Comparison of ENCODE assay signal across 8 cellular contexts in genomic region chr17:78186689-78187595, GRCh38. TPM values are rescaled to one million over a fixed set of nuclear protein-coding genes. Genes with fewer than 3 reads are reported as not detected.
DNase-seq lines count a peak whose midpoint lies in the region; ATAC-seq and TF ChIP-seq lines count a peak whose summit lies in the region.

AFMID (plus strand) TSS chr17:78187362; CDS start chr17:78187371, 9 bp downstream.
TK1 (minus strand) TSS chr17:78187052; CDS start chr17:78186994, 58 bp downstream.

- intact Hi-C loops in thyroid gland (cut with DNase I) = no loop called here

- peaks cover 15% of the 10 kb centered on the region for H3K36me3 Mint-ChIP-seq in HFFc6 (ENCODE audit: low read depth)
- no peaks in the 10 kb centered on the region for H3K36me3 Mint-ChIP-seq in activated naive CD4-positive, alpha-beta T cell treated with anti-CD3 and anti-CD28 coated beads, Interleukin-2, amount 50 U/mL, for 24 hours
- no peaks in the 10 kb centered on the region for H3K36me3 Mint-ChIP-seq in glutamatergic neuron (ENCODE audit: unreplicated experiment)
- H3K36me3 Mint-ChIP-seq in osteocyte (ENCODE audit: unreplicated experiment) = peaks cover 3% of the 10 kb centered on the region

- H3K27me3 Mint-ChIP-seq in HFFc6 (ENCODE audit: insufficient read depth) (no peaks in the 10 kb centered on the region; the same call in 1 of the 2 replicates), glutamatergic neuron (ENCODE audit: unreplicated experiment) (no peaks in the 10 kb centered on the region), osteocyte (ENCODE audit: unreplicated experiment) (no peaks in the 10 kb centered on the region)
- H3K27me3 Mint-ChIP-seq in activated naive CD4-positive, alpha-beta T cell treated with anti-CD3 and anti-CD28 coated beads, Interleukin-2, amount 50 U/mL, for 24 hours = no peaks in the 10 kb centered on the region

- POLR2A ChIA-PET in GM10248 (lab: Yijun Ruan, JAX) = interaction anchor here (0.5 to 1.5 kb wide), 9 partner anchors 8 to 63 kb away, joined by 3 to 6 read pairs (median 4); no protein-coding TSS in a partner anchor

- H3K27ac Mint-ChIP-seq in HFFc6 (peak within 1 kb of the TSS; percentile 69), glutamatergic neuron (ENCODE audit: unreplicated experiment) (peak within 1 kb of the TSS; percentile 91), osteocyte (ENCODE audit: unreplicated experiment) (peak within 1 kb of the TSS; percentile 81)
- H3K27ac Mint-ChIP-seq in activated naive CD4-positive, alpha-beta T cell treated with anti-CD3 and anti-CD28 coated beads, Interleukin-2, amount 50 U/mL, for 24 hours = peak within 1 kb of the TSS; percentile 82

- peak; percentile 99 for DNase-seq in GM10248 (ENCODE audit: extremely low spot score)
- DNase-seq in HFFc6 = peak; percentile 95
- peak; percentile 98 for DNase-seq in NB4 (ENCODE audit: low read depth)
- DNase-seq in glutamatergic neuron = peak; percentile 99
- DNase-seq in osteocyte (ENCODE audit: extremely low spot score, unreplicated experiment) = peak; percentile 100
- DNase-seq in thyroid gland = peak; percentile 95 to 97

- peaks cover 17 to 37% of the 10 kb centered on the region in 2 donors for H3K4me1 ChIP-seq in thyroid gland

- H3K4me3 ChIP-seq in NB4 (ENCODE audit: low read depth, low read length) (peak within 1 kb of the TSS; percentile 98), thyroid gland (replicated peaks in 1 of 3) (peak within 1 kb of the TSS in 1 of 3 donors; percentile 37)

- H3K27ac ChIP-seq in thyroid gland = peak within 1 kb of the TSS; percentile 25 to 79 (median 37)

- ATAC-seq in SK-N-SH treated with all-trans-retinoic acid at 6 μM for 48 hours = peak; percentile 96

- H3K36me3 ChIP-seq in thyroid gland = no peaks in the 10 kb centered on the region

- TF ChIP-seq POLR2A in NB4 (IDR thresholded peaks at IDR 0.05; ENCODE audit: extremely low read depth, insufficient read length) (peak; percentile 95), thyroid gland (IDR thresholded peaks at IDR 0.05) (peak in 1 of 2 donors; percentile 80)

- H3K9me3 ChIP-seq in thyroid gland = no peaks in the 10 kb centered on the region

- peak; percentile 36 for TF ChIP-seq CTCF in GM10248 (IDR thresholded peaks at IDR 0.05; ENCODE audit: control extremely low read depth, extremely low read depth, low read depth, missing control alignments)
- peak; percentile 96 for TF ChIP-seq CTCF in HFFc6 (IDR thresholded peaks at IDR 0.05)
- no peak for TF ChIP-seq CTCF in NB4 (IDR thresholded peaks at IDR 0.05; ENCODE audit: low read depth, low read length)
- peak; percentile 95 for TF ChIP-seq CTCF in glutamatergic neuron (IDR thresholded peaks at IDR 0.05; ENCODE audit: partially characterized antibody, unreplicated experiment)
- peak; percentile 87 for TF ChIP-seq CTCF in osteocyte (IDR thresholded peaks at IDR 0.05)
- TF ChIP-seq CTCF in thyroid gland (IDR thresholded peaks at IDR 0.05) = peak; percentile 34 to 91 (median 65)

- H3K9me3 Mint-ChIP-seq in HFFc6 (no peaks in the 10 kb centered on the region; the same call in 1 of the 2 replicates), glutamatergic neuron (ENCODE audit: unreplicated experiment) (peaks cover 2% of the 10 kb centered on the region), osteocyte (ENCODE audit: unreplicated experiment) (no peaks in the 10 kb centered on the region)
- no peaks in the 10 kb centered on the region for H3K9me3 Mint-ChIP-seq in activated naive CD4-positive, alpha-beta T cell treated with anti-CD3 and anti-CD28 coated beads, Interleukin-2, amount 50 U/mL, for 24 hours

- H3K27me3 ChIP-seq in thyroid gland = no peaks in the 10 kb centered on the region

- WGBS in thyroid gland, 2 donors = 6% methylated on average over 19 to 33 of the region's 57 CpGs

- peak within 1 kb of the TSS; percentile 91 for H3K4me3 Mint-ChIP-seq in HFFc6
- peak within 1 kb of the TSS; percentile 88 for H3K4me3 Mint-ChIP-seq in activated naive CD4-positive, alpha-beta T cell treated with anti-CD3 and anti-CD28 coated beads, Interleukin-2, amount 50 U/mL, for 24 hours
- H3K4me3 Mint-ChIP-seq in glutamatergic neuron (ENCODE audit: unreplicated experiment) = peak within 1 kb of the TSS; percentile 88
- H3K4me3 Mint-ChIP-seq in osteocyte (ENCODE audit: unreplicated experiment) = peak within 1 kb of the TSS; percentile 89

- CTCF ChIA-PET in GM10248 (lab: Yijun Ruan, JAX) = interaction anchor here (0.6 to 5.9 kb wide), 7 partner anchors 9 to 102 kb away, joined by 3 to 50 read pairs (median 3); no protein-coding TSS in a partner anchor

- H3K4me1 Mint-ChIP-seq in HFFc6 (ENCODE audit: low read depth) = peaks cover 44% of the 10 kb centered on the region
- H3K4me1 Mint-ChIP-seq in activated naive CD4-positive, alpha-beta T cell treated with anti-CD3 and anti-CD28 coated beads, Interleukin-2, amount 50 U/mL, for 24 hours = peaks cover 13% of the 10 kb centered on the region
- H3K4me1 Mint-ChIP-seq in glutamatergic neuron (ENCODE audit: low read depth, unreplicated experiment) = no peaks in the 10 kb centered on the region
- H3K4me1 Mint-ChIP-seq in osteocyte (ENCODE audit: unreplicated experiment) = peaks cover 25% of the 10 kb centered on the region

TF ChIP-seq in SK-N-SH treated with all-trans-retinoic acid at 6 μM for 48 hours, 23 proteins besides CTCF, POLR2A, EP300 and RAD21:
- TF ChIP-seq ZNF565 (CRISPR knock-in tag; conservative IDR thresholded peaks at IDR 0.05; ENCODE audit: low read depth) (peak; percentile 70; the same call in 1 of the 2 replicates), ISL1 (CRISPR knock-in tag; IDR thresholded peaks at IDR 0.05) (no peak), ARNTL (CRISPR knock-in tag; IDR thresholded peaks at IDR 0.05; ENCODE audit: borderline replicate concordance, low read depth) (no peak), ZNF70 (CRISPR knock-in tag; IDR thresholded peaks at IDR 0.05) (0 out of 2 replicates have a peak, but pooled peaks have one; percentile 6)

RNA-seq across cellular contexts. Expression of gene AFMID, which starts in this region (rescaled TPM):
- total RNA-seq in HFFc6 (2021; fragmentation: NEBNext Ultra II Directional; extraction: Animal tissue kit (Norgen Biotek cat#: 25700)) = 10 to 100 TPM; 23.0 to 32.9 (median 26.2) TPM
- total RNA-seq in glutamatergic neuron (ENCODE audit: unreplicated experiment) (29.9 TPM), osteocyte (33.7 and 35.1 TPM in 2 replicates), thyroid gland (10 to 100 TPM; 21.3 to 36.9 (median 33.5) TPM)

RNA-seq across cellular contexts. Expression of gene TK1, which starts in this region (rescaled TPM):
- total RNA-seq in HFFc6 (2021; fragmentation: NEBNext Ultra II Directional; extraction: Animal tissue kit (Norgen Biotek cat#: 25700)) = 100 to 1,000 TPM in 4 of 6 experiments, 10 to 100 TPM in 2; 75.8 to 145 (median 136) TPM
- total RNA-seq in glutamatergic neuron (ENCODE audit: unreplicated experiment) (2.5 TPM), osteocyte (16.0 and 16.2 TPM in 2 replicates), thyroid gland (1 to 10 TPM; 1.1 to 2.7 (median 1.9) TPM)
